15 cellular contexts compared by ENCODE assay signal in the genomic region with DNA sequence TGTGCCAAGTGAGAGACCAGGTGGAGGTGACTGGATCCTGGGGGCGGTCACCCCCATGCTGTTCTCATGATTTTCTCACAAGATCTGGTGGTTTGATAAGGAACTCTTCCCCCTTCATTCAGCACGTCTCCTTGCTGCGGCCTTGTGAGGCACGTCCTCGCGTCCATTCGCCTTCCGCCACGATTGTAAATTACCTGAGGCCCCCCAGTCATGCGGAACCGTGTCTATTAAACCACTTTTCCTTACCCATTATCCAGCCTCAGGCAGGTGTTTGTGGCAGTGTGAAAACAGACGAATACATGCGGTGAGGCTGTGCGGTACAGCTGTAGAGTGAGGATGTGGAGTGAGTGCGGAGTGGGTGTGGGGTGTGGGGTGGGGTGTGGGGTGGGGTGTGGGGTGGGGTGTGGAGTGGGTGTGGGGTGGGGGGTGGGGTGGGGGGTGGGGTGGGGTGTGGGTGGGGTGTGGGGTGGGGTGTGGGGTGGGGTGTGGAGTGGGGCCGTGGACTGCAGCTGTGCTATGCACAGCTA. TPM values are rescaled to one million over a fixed set of nuclear protein-coding genes. Genes with fewer than 3 reads are reported as not detected.
"Had no signal": no experiment of that assay in that cellular context is flagged by ENCODE, and none has a peak within 500 bp of the region (broad histone marks: within the 10 kb centered on the region; RNA-seq: fewer than 3 reads in every experiment).

No MANE protein-coding gene starts in this region.

- H3K4me2 ChIP-seq: hepatocyte had no signal

- ATAC-seq: left lung; mucosa of descending colon; naive thymus-derived CD8-positive, alpha-beta T cell; stimulated activated naive B cell treated with anti-CD40 and anti-IgM and Interleukin-4, amounts not matched to agents 10 μg/mL and 1 μg/mL and 100 μg/mL, for 72 hours had no signal

- H3K27me3 ChIP-seq: colonic mucosa, hepatocyte, uterus had no signal

- H3K27ac ChIP-seq: colonic mucosa, esophagus squamous epithelium, hepatocyte, left lung, uterus had no signal

- H2AFZ ChIP-seq: hepatocyte had no signal

- H3K79me2 ChIP-seq: hepatocyte had no signal

- FAIRE-seq: astrocyte had no signal

- H3K4me3 ChIP-seq: colonic mucosa, esophagus squamous epithelium, hepatocyte, left lung, mucosa of descending colon, tibial nerve, uterus had no signal

- H3K4me1 ChIP-seq: colonic mucosa, esophagus squamous epithelium, left lung, uterus had no signal

- DNase-seq: activated CD4-positive, CD25-positive, alpha-beta regulatory T cell treated with anti-CD3 and anti-CD28 coated beads, Interleukin-2, amount 50 U/mL, for 72 hours; activated naive CD4-positive, alpha-beta T cell treated with anti-CD3 and anti-CD28 coated beads for 36 hours; activated T-cell treated with anti-CD3 and anti-CD28 coated beads, Interleukin-2, amount 50 U/mL, for 1 hour; colonic mucosa; esophagus squamous epithelium; islet precursor cell; stimulated activated naive B cell treated with anti-CD40 and anti-IgM and Interleukin-4, amounts not matched to agents 10 μg/mL and 1 μg/mL and 100 μg/mL, for 72 hours; uterus had no signal

- H3K9me3 ChIP-seq: colonic mucosa, esophagus squamous epithelium, left lung, mucosa of descending colon, tibial nerve, uterus had no signal

- H3K36me3 ChIP-seq: colonic mucosa, esophagus squamous epithelium, left lung, tibial nerve, uterus had no signal

RNA-seq across cellular contexts. Expression of a gene that starts 12.1 kb away (rescaled TPM):
- total RNA-seq: activated naive CD4-positive, alpha-beta T cell treated with anti-CD3 and anti-CD28 coated beads for 36 hours; activated T-helper 2 cell treated with anti-CD3 and anti-CD28 coated beads, Interferon-gamma antibody, Interleukin-2, Interleukin-4, amounts not matched to agents 10 μg/mL and 5 μg/mL and 100 μg/mL, durations not matched to agents 14 hours and 24 hours and 36 hours; naive thymus-derived CD8-positive, alpha-beta T cell; uterus had no signal
- polyA plus RNA-seq: hepatocyte; naive thymus-derived CD8-positive, alpha-beta T cell had no signal
